ENCODE assay signal across 8 cellular contexts in genomic region chr9:125143377-125144090, GRCh38. TPM values are rescaled to one million over a fixed set of nuclear protein-coding genes. Genes with fewer than 3 reads are reported as not detected.
DNase-seq lines count a peak whose midpoint lies in the region; ATAC-seq and TF ChIP-seq lines count a peak whose summit lies in the region.

Gene SCAI (minus strand): TSS chr9:125143528. CDS start chr9:125143437, 91 bp downstream.

- H3K9ac ChIP-seq in adipocyte (ENCODE audit: low read length), result peak within 1 kb of the TSS; percentile 65

- peak; percentile 99 for ATAC-seq in HG02798 (IDR thresholded peaks at IDR 0.05; ENCODE audit: poor library complexity, unreplicated experiment)
- ATAC-seq in left cardiac atrium, result peak; percentile 100

- DNase-seq in NCI-H1417 treated with DMSO at 0.1 percent for 48 hours (lab: John Stamatoyannopoulos, UW) (peak; percentile 99), SW480 (ENCODE audit: low spot score) (peak; percentile 99), adipocyte (ENCODE audit: low read depth) (peak; percentile 99), left cardiac atrium (peak; percentile 99), progenitor cell of endocrine pancreas (ENCODE audit: low spot score, unreplicated experiment) (peak; percentile 99)

- TF ChIP-seq CTCF in GM12875 (IDR thresholded peaks at IDR 0.05; ENCODE audit: borderline replicate concordance, insufficient read depth, low read depth, low read length) (peak; percentile 96), progenitor cell of endocrine pancreas (IDR thresholded peaks at IDR 0.05; ENCODE audit: unreplicated experiment) (peak; percentile 87)

- intact Hi-C loops in left cardiac atrium (cut with DNase I), result loop anchor here in 1 of 2 donors (5.0 to 10.0 kb wide), 2 partner anchors 201 to 269 kb away; partner anchors contain the start of gene GOLGA1

- H3K27me3 ChIP-seq in adipocyte (replicated peaks; ENCODE audit: control insufficient read depth, insufficient read depth, low read length), result no peaks in the 10 kb centered on the region

- no peaks in the 10 kb centered on the region for H3K9me3 Mint-ChIP-seq in progenitor cell of endocrine pancreas (ENCODE audit: low read depth)

- H3K9me3 ChIP-seq in adipocyte (ENCODE audit: control insufficient read depth, low read length), result no peaks in the 10 kb centered on the region

- H3K4me3 ChIP-seq in GM12875 (ENCODE audit: low read depth, low read length) (peak within 1 kb of the TSS; percentile 65), adipocyte (ENCODE audit: low read length) (peak within 1 kb of the TSS; percentile 87), urinary bladder (ENCODE audit: low read depth, low read length) (peak within 1 kb of the TSS; percentile 98)

- H3K4me1 Mint-ChIP-seq in progenitor cell of endocrine pancreas (ENCODE audit: low read depth), result peaks cover 7% of the 10 kb centered on the region

- WGBS in urinary bladder, result under 1% methylated on average over 46 of the region's 46 CpGs

- H3K4me1 ChIP-seq in adipocyte (ENCODE audit: control insufficient read depth, insufficient read depth, low read length) (peaks cover 28% of the 10 kb centered on the region), urinary bladder (ENCODE audit: insufficient read depth) (no peaks in the 10 kb centered on the region)

- H3K36me3 ChIP-seq in adipocyte (ENCODE audit: control insufficient read depth, insufficient read depth, low read length, severe bottlenecking) (peaks cover 4% of the 10 kb centered on the region), urinary bladder (ENCODE audit: insufficient read depth) (no peaks in the 10 kb centered on the region)

- no peak within 1 kb of the TSS for H3K27ac ChIP-seq in urinary bladder (ENCODE audit: low read depth)

- peak within 1 kb of the TSS; percentile 99 for H3K4me3 Mint-ChIP-seq in progenitor cell of endocrine pancreas (ENCODE audit: low read depth)

- no peaks in the 10 kb centered on the region for H3K27me3 Mint-ChIP-seq in progenitor cell of endocrine pancreas

- H3K27ac Mint-ChIP-seq in progenitor cell of endocrine pancreas, result peak within 1 kb of the TSS; percentile 96

- peaks cover 4% of the 10 kb centered on the region for H3K36me3 Mint-ChIP-seq in progenitor cell of endocrine pancreas (ENCODE audit: insufficient read depth)

RNA-seq across cellular contexts. Expression of gene SCAI, which starts in this region (rescaled TPM):
- total RNA-seq in left cardiac atrium (1 to 10 TPM; 5.6 to 5.8 TPM), progenitor cell of endocrine pancreas (21.2 and 23.5 TPM in 2 replicates), urinary bladder (25.1 TPM)
- polyA plus RNA-seq in urinary bladder, result 1.8 TPM
